9 cellular contexts compared by ENCODE assay signal in genomic region chr19:7292352-7292949, GRCh38. TPM values are rescaled to one million over a fixed set of nuclear protein-coding genes. Genes with fewer than 3 reads are reported as not detected.
DNase-seq lines count a peak whose midpoint lies in the region; ATAC-seq and TF ChIP-seq lines count a peak whose summit lies in the region.
"Had no signal": no experiment of that assay in that cellular context is flagged by ENCODE, and none has a peak within 500 bp of the region (broad histone marks: within the 10 kb centered on the region; RNA-seq: fewer than 3 reads in every experiment).

No MANE protein-coding gene starts in this region.

- H3K27me3 ChIP-seq in NT2/D1 (ENCODE audit: insufficient read depth, insufficient read length) (peaks cover 3% of the 10 kb centered on the region), gastroesophageal sphincter (peaks cover under 1% of the 10 kb centered on the region), skeletal muscle satellite cell (ENCODE audit: control insufficient read depth, insufficient read depth, low read length) (peaks cover 4% of the 10 kb centered on the region)

- TF ChIP-seq POLR2A in gastroesophageal sphincter (IDR thresholded peaks at IDR 0.05): no peak

- H3K36me3 ChIP-seq in NT2/D1 (ENCODE audit: insufficient read depth, insufficient read length, low read length) (no peaks in the 10 kb centered on the region), gastroesophageal sphincter (no peaks in the 10 kb centered on the region), skeletal muscle satellite cell (ENCODE audit: insufficient read depth, low read length) (no peaks in the 10 kb centered on the region)

- H3K9ac ChIP-seq in NT2/D1 (ENCODE audit: insufficient read length, low read depth) (peak overlapping the region; percentile 46), skeletal muscle satellite cell (ENCODE audit: low read depth, low read length) (no peak overlapping the region)

- WGBS in gastroesophageal sphincter (ENCODE audit: low coverage in 1 of 2), 2 donors: 55 to 75% methylated on average over 4 to 9 of the region's 12 CpGs

- DNase-seq in GM12865 (ENCODE audit: low read depth): peak; percentile 22
- DNase-seq in NT2/D1 (ENCODE audit: low read depth, low spot score): no peak
- no peak for DNase-seq in activated CD8-positive, alpha-beta memory T cell treated with anti-CD3 and anti-CD28 coated beads, Interleukin-2, amount 50 U/mL, for 48 hours
- no peak for DNase-seq in pons (ENCODE audit: low spot score)
- no peak for DNase-seq in kidney tubule cell (ENCODE audit: low spot score)
- DNase-seq: stimulated activated CD4-positive, alpha-beta T cell treated with anti-CD3 and anti-CD28 coated beads, Interleukin-2, amount 100 ng/mL, for 48 hours had no signal

- peaks cover 21% of the 10 kb centered on the region for H3K4me1 ChIP-seq in NT2/D1 (ENCODE audit: insufficient read depth, insufficient read length)
- H3K4me1 ChIP-seq in gastroesophageal sphincter: peaks cover 0 to 55% (median 6%) of the 10 kb centered on the region in 3 donors
- H3K4me1 ChIP-seq in skeletal muscle satellite cell (ENCODE audit: control insufficient read depth, insufficient read depth, low read length): peaks cover 10% of the 10 kb centered on the region

- peak overlapping the region; percentile 90 for H3K4me2 ChIP-seq in skeletal muscle satellite cell (ENCODE audit: low read length)

- ATAC-seq in gastroesophageal sphincter (no peak), HG02938 (IDR thresholded peaks at IDR 0.05; ENCODE audit: unreplicated experiment) (no peak)

- peak overlapping the region in 3 of 4 donors; percentile 83 to 94 (median 92) for H3K27ac ChIP-seq in gastroesophageal sphincter

- H3K4me3 ChIP-seq in GM12865 (ENCODE audit: low read depth, low read length) (peak overlapping the region; percentile 65), NT2/D1 (ENCODE audit: insufficient read length, low read depth) (peak overlapping the region; percentile 80), gastroesophageal sphincter (peak overlapping the region; percentile 89 to 100), skeletal muscle satellite cell (ENCODE audit: low read length) (peak overlapping the region; percentile 87)

- no peak for TF ChIP-seq EP300 in gastroesophageal sphincter (IDR thresholded peaks at IDR 0.05)

- no peak for TF ChIP-seq CTCF in GM12865 (IDR thresholded peaks at IDR 0.05; ENCODE audit: insufficient read depth, low read depth, low read length, missing control alignments)
- TF ChIP-seq CTCF in gastroesophageal sphincter (IDR thresholded peaks at IDR 0.05): no peak

- no peaks in the 10 kb centered on the region for H3K9me3 ChIP-seq in NT2/D1 (ENCODE audit: insufficient read depth, low read length)
- H3K9me3 ChIP-seq in gastroesophageal sphincter: no peaks in the 10 kb centered on the region
- H3K9me3 ChIP-seq in skeletal muscle satellite cell (replicated peaks; ENCODE audit: low read length): no peaks in the 10 kb centered on the region

RNA-seq across cellular contexts. Expression of gene INSR, which starts 1.8 kb away (rescaled TPM):
- total RNA-seq in gastroesophageal sphincter: 10 to 100 TPM; 67.6 to 95.6 (median 81.2) TPM
- total RNA-seq in skeletal muscle satellite cell (2012; rRNA removed): 7.9 and 12.2 TPM in 2 replicates

RNA-seq across cellular contexts. Expression of gene ARHGEF18, which starts 56.3 kb away (rescaled TPM):
- total RNA-seq in gastroesophageal sphincter: 10 to 100 TPM; 21.3 to 45.2 (median 30.4) TPM
- 19.2 and 23.1 TPM in 2 replicates for total RNA-seq in skeletal muscle satellite cell (2012; rRNA removed)
